Comparison of ENCODE assay signal across 36 cellular contexts in the genomic region with DNA sequence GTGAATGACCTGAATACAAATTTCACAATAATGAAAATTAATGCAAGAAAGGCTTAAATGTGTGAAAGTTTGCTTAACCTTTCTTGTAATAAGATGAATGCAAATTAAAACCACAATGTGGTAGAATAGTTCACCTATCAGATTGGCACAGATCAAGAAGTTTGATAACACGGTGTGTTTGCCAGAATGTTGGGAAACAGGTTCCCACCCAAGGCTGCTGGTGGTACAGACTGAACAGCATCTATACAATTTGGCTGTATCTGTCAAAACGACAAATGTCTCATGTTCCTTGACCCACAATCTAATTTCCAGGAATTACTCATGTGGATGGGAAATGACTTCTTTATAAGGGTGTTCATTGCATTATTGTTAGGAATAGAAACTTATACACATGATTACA.
"Had no signal": no experiment of that assay in that cellular context is flagged by ENCODE, and none has a peak within 500 bp of the region (broad histone marks: within the 10 kb centered on the region; RNA-seq: fewer than 3 reads in every experiment).

No MANE protein-coding gene starts in this region.

- H3K27me3 ChIP-seq: brain microvascular endothelial cell, dorsolateral prefrontal cortex had no signal

- ATAC-seq: activated CD8-positive, alpha-beta memory T cell treated with anti-CD3 and anti-CD28 coated beads, Interleukin-2, amount 10 ng/mL, durations not matched to agents 7 days and 5 days; activated CD8-positive, alpha-beta T cell treated with anti-CD3 and anti-CD28 coated beads for 36 hours; left cardiac atrium; left ventricle myocardium superior; sciatic nerve; stimulated activated effector memory CD8-positive, alpha-beta T cell treated with anti-CD3 and anti-CD28 coated beads, Interleukin-12 subunit alpha, Interleukin-12 subunit beta, amount 100 ng/mL, for 72 hours had no signal

- H3K36me3 Mint-ChIP-seq: activated CD8-positive, alpha-beta memory T cell treated with anti-CD3 and anti-CD28 coated beads, Interleukin-2, amount 10 ng/mL, durations not matched to agents 7 days and 5 days; activated naive CD8-positive, alpha-beta T cell; mesothelial cell of epicardium; naive B cell; stimulated activated effector memory CD8-positive, alpha-beta T cell treated with anti-CD3 and anti-CD28 coated beads, Interleukin-12 subunit alpha, Interleukin-12 subunit beta, amount 100 ng/mL, for 72 hours; type B pancreatic cell had no signal

- H3K9me3 Mint-ChIP-seq: activated CD8-positive, alpha-beta T cell treated with anti-CD3 and anti-CD28 coated beads for 36 hours; activated T-cell treated with anti-CD3 and anti-CD28 coated beads, Interleukin-2, amount 50 U/mL, for 72 hours; mesothelial cell of epicardium; naive B cell; nephron progenitor cell; stimulated activated effector memory CD8-positive, alpha-beta T cell treated with anti-CD3 and anti-CD28 coated beads, Interleukin-12 subunit alpha, Interleukin-12 subunit beta, amount 100 ng/mL, for 72 hours; stimulated activated naive CD8-positive, alpha-beta T cell treated with anti-CD3 and anti-CD28 coated beads, Interleukin-15, Interleukin-2, amounts not matched to agents 100 ng/mL and 50 ng/mL, for 24 hours; type B pancreatic cell had no signal

- H3K4me1 ChIP-seq: uterus had no signal

- H3K9me3 ChIP-seq: neutrophil, thoracic aorta, uterus had no signal

- H3K27ac Mint-ChIP-seq: activated CD8-positive, alpha-beta memory T cell treated with anti-CD3 and anti-CD28 coated beads, Interleukin-2, amount 10 ng/mL, durations not matched to agents 7 days and 5 days; activated CD8-positive, alpha-beta T cell treated with anti-CD3 and anti-CD28 coated beads for 36 hours; activated naive CD8-positive, alpha-beta T cell; activated T-cell treated with anti-CD3 and anti-CD28 coated beads, Interleukin-2, amount 50 U/mL, for 72 hours; mesothelial cell of epicardium; nephron progenitor cell; progenitor cell of endocrine pancreas; stimulated activated effector memory CD8-positive, alpha-beta T cell treated with anti-CD3 and anti-CD28 coated beads, Interleukin-12 subunit alpha, Interleukin-12 subunit beta, amount 100 ng/mL, for 72 hours; stimulated activated naive CD8-positive, alpha-beta T cell treated with anti-CD3 and anti-CD28 coated beads, Interleukin-15, Interleukin-2, amounts not matched to agents 100 ng/mL and 50 ng/mL, for 24 hours; type B pancreatic cell had no signal

- H3K4me3 ChIP-seq: coronary artery, dorsolateral prefrontal cortex, skin epidermis, thoracic aorta, uterus had no signal

- H3K36me3 ChIP-seq: brain microvascular endothelial cell, neutrophil, thoracic aorta, uterus had no signal

- H3K4me3 Mint-ChIP-seq: activated CD8-positive, alpha-beta memory T cell treated with anti-CD3 and anti-CD28 coated beads, Interleukin-2, amount 10 ng/mL, durations not matched to agents 7 days and 5 days; activated CD8-positive, alpha-beta T cell treated with anti-CD3 and anti-CD28 coated beads for 36 hours; activated naive CD8-positive, alpha-beta T cell; activated T-cell treated with anti-CD3 and anti-CD28 coated beads, Interleukin-2, amount 50 U/mL, for 72 hours; mesothelial cell of epicardium; naive B cell; nephron progenitor cell; stimulated activated effector memory CD8-positive, alpha-beta T cell treated with anti-CD3 and anti-CD28 coated beads, Interleukin-12 subunit alpha, Interleukin-12 subunit beta, amount 100 ng/mL, for 72 hours; stimulated activated naive CD8-positive, alpha-beta T cell treated with anti-CD3 and anti-CD28 coated beads, Interleukin-15, Interleukin-2, amounts not matched to agents 100 ng/mL and 50 ng/mL, for 24 hours; type B pancreatic cell had no signal

- DNase-seq: activated CD4-positive, alpha-beta T cell treated with anti-CD3 and anti-CD28 coated beads, Interleukin-2, amount 50 U/mL, for 1 hour; activated CD4-positive, CD25-positive, alpha-beta regulatory T cell treated with anti-CD3 and anti-CD28 coated beads, Interleukin-2, amount 50 U/mL, for 72 hours; activated CD8-positive, alpha-beta memory T cell treated with anti-CD3 and anti-CD28 coated beads, Interleukin-2, amount 10 ng/mL, durations not matched to agents 7 days and 5 days; activated CD8-positive, alpha-beta T cell treated with anti-CD3 and anti-CD28 coated beads for 36 hours; activated effector memory CD4-positive, alpha-beta T cell treated with Interleukin-2 at 50 U/mL for 16 hours; activated naive CD4-positive, alpha-beta T cell treated with Interleukin-2 at 50 U/mL for 16 hours; activated T-cell treated with anti-CD3 and anti-CD28 coated beads, Interleukin-2, amount 50 U/mL, for 72 hours; aorta; brain microvascular endothelial cell; dorsolateral prefrontal cortex; foreskin fibroblast; head of caudate nucleus; hippocampal formation; left cardiac atrium; left ventricle myocardium superior; naive B cell; nephron progenitor cell; retina; stimulated activated CD4-positive, alpha-beta T cell treated with anti-CD3 and anti-CD28 coated beads, Interleukin-12 subunit alpha, Interleukin-12 subunit beta, amount 100 ng/mL, for 4 hours; stimulated activated CD4-positive, alpha-beta T cell treated with anti-CD3 and anti-CD28 coated beads, Interleukin-4, amount 100 ng/mL, for 1 hour; T-helper 1 cell; T-helper 9 cell; uterus had no signal

- FAIRE-seq: endothelial cell of umbilical vein, keratinocyte had no signal

- H3K27ac ChIP-seq: brain microvascular endothelial cell, coronary artery, dorsolateral prefrontal cortex, neutrophil, skin epidermis, thoracic aorta, uterus had no signal
